8 cellular contexts compared by ENCODE assay signal in the genomic region with DNA sequence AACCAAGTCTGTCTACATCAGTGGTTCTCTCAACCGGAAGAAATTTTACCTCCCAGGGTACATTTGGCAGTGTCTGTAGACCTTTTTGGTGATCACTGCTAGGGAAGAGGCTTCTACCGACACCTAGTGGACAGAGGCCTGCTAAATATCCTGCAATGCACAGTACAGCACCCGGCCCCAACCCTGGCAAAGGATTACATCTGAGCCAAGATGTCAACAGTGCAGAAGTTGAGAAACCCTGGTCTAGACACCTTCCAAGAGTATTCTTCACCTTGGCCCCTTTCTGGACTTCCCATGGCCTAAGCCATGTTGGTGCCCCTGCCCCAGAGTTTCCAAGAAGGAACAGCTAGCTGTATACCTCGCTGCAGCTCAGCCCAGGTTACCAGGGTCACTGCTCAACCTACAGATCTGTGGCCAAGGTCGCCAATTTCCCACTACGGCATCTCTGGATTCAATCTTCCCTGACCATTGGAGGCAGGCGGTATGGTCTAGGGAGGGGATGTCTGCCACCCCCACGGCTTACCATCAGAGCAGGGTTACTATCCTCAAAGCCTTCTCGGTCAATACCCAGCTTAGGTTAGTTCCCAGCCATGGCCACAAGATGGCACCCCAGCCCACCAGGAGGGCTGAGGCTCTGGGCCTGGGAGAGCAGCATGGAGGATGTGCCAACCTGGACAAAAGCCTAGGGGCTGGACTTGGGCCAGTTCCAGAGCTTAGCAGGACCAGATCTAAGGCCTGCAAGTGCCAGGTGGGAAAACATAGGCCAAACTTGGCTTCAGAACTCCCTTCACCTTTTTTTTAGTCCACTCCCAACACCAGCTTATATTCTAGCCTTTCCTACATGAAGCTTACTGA. TPM values are rescaled to one million over a fixed set of nuclear protein-coding genes. Genes with fewer than 3 reads are reported as not detected.
DNase-seq lines count a peak whose midpoint lies in the region; ATAC-seq and TF ChIP-seq lines count a peak whose summit lies in the region.

No MANE protein-coding gene starts in this region.

- H3K36me3 Mint-ChIP-seq in activated naive CD8-positive, alpha-beta T cell treated with anti-CD3 and anti-CD28 coated beads for 36 hours, result no peaks in the 10 kb centered on the region

- peaks cover 0 to 6% (median 2%) of the 10 kb centered on the region in 3 donors for H3K27me3 ChIP-seq in psoas muscle (ENCODE audit: insufficient read depth in 3 of 3, low read length in 2 of 3)

- H3K27me3 Mint-ChIP-seq in activated naive CD8-positive, alpha-beta T cell treated with anti-CD3 and anti-CD28 coated beads for 36 hours, result peaks cover 58% of the 10 kb centered on the region

- peak; percentile 79 for ATAC-seq in HG02642 (IDR thresholded peaks at IDR 0.05; ENCODE audit: poor library complexity, unreplicated experiment)
- ATAC-seq in Right ventricle myocardium inferior, result peak; percentile 88
- ATAC-seq in psoas muscle, result peak; percentile 87 to 93 (median 90)
- no peak for ATAC-seq in HG03439 (IDR thresholded peaks at IDR 0.05; ENCODE audit: unreplicated experiment)

- WGBS in psoas muscle, 3 donors, result 9 to 13% (median 13%) methylated on average over 9 of the region's 9 CpGs

- no peak overlapping the region for H3K27ac Mint-ChIP-seq in activated naive CD8-positive, alpha-beta T cell treated with anti-CD3 and anti-CD28 coated beads for 36 hours

- no peak overlapping the region for H3K4me3 Mint-ChIP-seq in activated naive CD8-positive, alpha-beta T cell treated with anti-CD3 and anti-CD28 coated beads for 36 hours

- no peaks in the 10 kb centered on the region for H3K9me3 Mint-ChIP-seq in activated naive CD8-positive, alpha-beta T cell treated with anti-CD3 and anti-CD28 coated beads for 36 hours

- TF ChIP-seq CTCF in GM12872 (IDR thresholded peaks at IDR 0.05; ENCODE audit: insufficient read depth, low read depth, low read length), result peak; percentile 92
- peak; percentile 82 for TF ChIP-seq CTCF in psoas muscle (IDR thresholded peaks at IDR 0.05)

- intact Hi-C loops in Right ventricle myocardium inferior (cut with DNase I), result loop anchor here (1.0 to 10.0 kb wide), 2 partner anchors 114 to 248 kb away; no protein-coding TSS in a partner anchor
- intact Hi-C loops in psoas muscle (cut with DNase I), result loop anchor here (1.0 to 5.0 kb wide), 5 partner anchors 96 to 248 kb away; no protein-coding TSS in a partner anchor

- no peak overlapping the region for H3K27ac ChIP-seq in psoas muscle

- H3K4me1 Mint-ChIP-seq in activated naive CD8-positive, alpha-beta T cell treated with anti-CD3 and anti-CD28 coated beads for 36 hours, result no peaks in the 10 kb centered on the region

- H3K9me3 ChIP-seq in psoas muscle, result no peaks in the 10 kb centered on the region

- peak; percentile 96 for DNase-seq in NCI-H1105 treated with DMSO at 0.1 percent for 48 hours (lab: John Stamatoyannopoulos, UW)
- peak; percentile 87 for DNase-seq in SK-N-DZ (ENCODE audit: low spot score)
- DNase-seq in activated naive CD8-positive, alpha-beta T cell treated with anti-CD3 and anti-CD28 coated beads for 36 hours, result peak; percentile 73
- DNase-seq in Right ventricle myocardium inferior (ENCODE audit: missing footprints), result peak; percentile 73
- peak; percentile 82 to 94 for DNase-seq in psoas muscle

- no peak overlapping the region for H3K4me3 ChIP-seq in psoas muscle

- peaks cover 18% of the 10 kb centered on the region for H3K4me1 ChIP-seq in psoas muscle

- H3K36me3 ChIP-seq in psoas muscle (ENCODE audit: insufficient read depth in 1 of 2, low read depth in 1 of 2), result peaks cover 0 to 8% of the 10 kb centered on the region in 2 donors

RNA-seq across cellular contexts. Expression of a gene that starts 3.7 kb away (rescaled TPM):
- polyA plus RNA-seq in SK-N-DZ (2014; cell fraction: cytosol; rRNA removed), result 3.6 and 3.8 TPM in 2 replicates
- 4.2 and 14.3 TPM in 2 replicates for polyA plus RNA-seq in SK-N-DZ (2014; cell fraction: nucleus; rRNA removed)
- total RNA-seq in activated naive CD8-positive, alpha-beta T cell treated with anti-CD3 and anti-CD28 coated beads for 36 hours, result not detected
- not detected for total RNA-seq in Right ventricle myocardium inferior
- 1 to 10 TPM in 1 of 4 donors, under 1 TPM in 3; 0.05 to 1.1 (median 0.47) TPM for total RNA-seq in psoas muscle
- under 1 TPM; 0.01 to 0.13 (median 0.05) TPM for polyA plus RNA-seq in psoas muscle

RNA-seq across cellular contexts. Expression of a gene that starts 11.5 kb away (rescaled TPM):
- 0.13 TPM in 1 of 2 replicates, not detected in the other for polyA plus RNA-seq in SK-N-DZ (2014; cell fraction: cytosol; rRNA removed)
- 0.15 TPM in 1 of 2 replicates, not detected in the other for polyA plus RNA-seq in SK-N-DZ (2014; cell fraction: nucleus; rRNA removed)
- not detected for total RNA-seq in activated naive CD8-positive, alpha-beta T cell treated with anti-CD3 and anti-CD28 coated beads for 36 hours
- total RNA-seq in Right ventricle myocardium inferior (0.27 TPM), psoas muscle (10 to 100 TPM; 45.6 to 95.7 (median 60.4) TPM)
- polyA plus RNA-seq in psoas muscle, result 10 to 100 TPM in 1 of 3 donors, 1 to 10 TPM in 2; 5.0 to 63.6 (median 6.8) TPM

Comparison
In these comparisons a context has a peak if more than half of its experiments do, and no peak if none do; other contexts are left out.
1. RNA of a gene that starts 11.5 kb away (total RNA-seq): 45.6 to 95.7 TPM in psoas muscle; 0.27 TPM in Right ventricle myocardium inferior (single experiment) and not detected in activated naive CD8-positive, alpha-beta T cell treated with anti-CD3 and anti-CD28 coated beads for 36 hours; every median in the first group is over 10 times any median in the second.
2. Peak in every context shown above with its lines, with median percentiles within 50 percentile points of each other: DNase-seq.